ENCODE assay signal across 23 cellular contexts in the genomic region with DNA sequence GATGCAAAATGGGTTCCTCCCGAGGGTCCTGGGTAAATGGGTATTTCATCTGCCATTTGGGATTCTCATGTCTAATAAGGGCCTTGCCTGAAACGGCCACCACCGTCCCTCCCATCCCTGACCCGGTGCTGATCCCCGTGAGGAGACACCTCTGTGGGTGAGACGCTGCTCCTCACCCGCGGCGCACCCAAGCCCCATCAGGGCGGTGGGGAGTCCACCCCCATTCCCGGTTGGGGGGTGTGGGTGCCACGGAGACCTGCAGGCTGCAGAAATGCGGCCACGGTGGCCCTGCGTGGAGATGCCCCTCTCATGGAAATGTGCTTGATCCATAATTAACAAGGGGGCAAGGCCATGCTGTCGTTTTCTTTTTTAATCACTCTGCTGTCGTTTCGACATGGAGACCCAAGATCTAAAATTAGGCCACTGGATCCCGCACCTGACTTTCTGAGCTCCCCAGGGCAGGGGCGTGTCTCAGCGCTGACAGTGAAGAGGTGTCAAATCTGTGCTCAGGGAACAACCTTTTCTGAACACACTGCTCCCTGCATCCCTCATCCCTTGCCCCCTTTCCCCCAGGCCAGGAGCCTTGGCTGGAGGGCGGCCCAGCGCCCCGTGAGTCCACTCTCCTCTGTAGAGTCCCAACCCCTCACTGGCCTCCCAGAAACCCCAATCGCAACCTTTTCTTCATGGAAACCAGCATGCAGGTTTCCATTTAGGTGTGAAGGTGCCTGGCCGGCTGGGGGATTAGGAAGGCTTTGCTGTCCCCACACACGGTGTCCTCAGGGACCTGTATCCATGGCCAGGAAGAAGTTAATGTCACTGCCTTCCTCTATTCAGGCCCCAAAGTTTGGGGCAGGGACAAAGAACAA. TPM values are rescaled to one million over a fixed set of nuclear protein-coding genes. Genes with fewer than 3 reads are reported as not detected.
DNase-seq lines count a peak whose midpoint lies in the region; ATAC-seq, FAIRE-seq and TF ChIP-seq lines count a peak whose summit lies in the region.
"Had no signal": no experiment of that assay in that cellular context is flagged by ENCODE, and none has a peak within 500 bp of the region (broad histone marks: within the 10 kb centered on the region; RNA-seq: fewer than 3 reads in every experiment).

No MANE protein-coding gene starts in this region.

- no peak overlapping the region for H3K9ac ChIP-seq in kidney (ENCODE audit: low read length in 2 of 2)
- H3K9ac ChIP-seq in skeletal muscle tissue (ENCODE audit: low read depth in 1 of 3, low read length in 3 of 3): peak overlapping the region in 2 of 3 donors; percentile 42 to 74

- H3K9me3 ChIP-seq in Caco-2 (no peaks in the 10 kb centered on the region), heart left ventricle (no peaks in the 10 kb centered on the region), kidney (ENCODE audit: control insufficient read depth in 1 of 2, low read length in 2 of 2) (no peaks in the 10 kb centered on the region), skeletal muscle tissue (ENCODE audit: control insufficient read depth in 3 of 3, low read length in 3 of 3) (no peaks in the 10 kb centered on the region), uterus (no peaks in the 10 kb centered on the region)
- no peaks in the 10 kb centered on the region for H3K9me3 ChIP-seq in CD8-positive, alpha-beta memory T cell (ENCODE audit: low read length)

- BruUV-seq in Caco-2 (replicated peaks; lab: Mats Ljungman, UMichigan): no TSS peak

- H3K4me1 Mint-ChIP-seq in Caco-2 (ENCODE audit: low read depth, unreplicated experiment): peaks cover 5% of the 10 kb centered on the region
- H3K4me1 Mint-ChIP-seq in CD8-positive, alpha-beta memory T cell: no peaks in the 10 kb centered on the region

- no peaks in the 10 kb centered on the region for H3K27me3 ChIP-seq in Caco-2 (replicated peaks; ENCODE audit: control insufficient read depth, insufficient read depth, low read length)
- no peaks in the 10 kb centered on the region for H3K27me3 ChIP-seq in heart left ventricle
- no peaks in the 10 kb centered on the region for H3K27me3 ChIP-seq in skeletal muscle tissue (ENCODE audit: control insufficient read depth in 3 of 3, insufficient read depth in 3 of 3, low read length in 3 of 3)
- no peaks in the 10 kb centered on the region for H3K27me3 ChIP-seq in CD8-positive, alpha-beta memory T cell (ENCODE audit: insufficient read depth, low read length, poor library complexity, severe bottlenecking)
- no peaks in the 10 kb centered on the region for H3K27me3 ChIP-seq in uterus

- FAIRE-seq in kidney (lab: Jason Lieb, UNC): no peak
- FAIRE-seq: A204.1, GM12891, GM19239 had no signal

- H3K4me3 Mint-ChIP-seq in Caco-2 (ENCODE audit: unreplicated experiment): no peak overlapping the region
- H3K4me3 Mint-ChIP-seq in CD8-positive, alpha-beta memory T cell: no peak overlapping the region
- H3K4me3 Mint-ChIP-seq: CD4-positive, CD25-positive, alpha-beta regulatory T cell; IgD-negative memory B cell had no signal

- DNase-seq in Caco-2: no peak
- DNase-seq in heart left ventricle: peak in 3 of 5 donors; percentile 44 to 57 (median 51)
- DNase-seq in kidney: peak; percentile 65
- DNase-seq in CD8-positive, alpha-beta memory T cell: no peak
- no peak for DNase-seq in uterus
- DNase-seq: CD4-positive, CD25-positive, alpha-beta regulatory T cell; COR-L47; DMS153; NCI-H1105; NCI-H146; NCI-H2029; NCI-H2227 treated with DMSO at 0.1 percent for 48 hours; NCI-H510A treated with DMSO at 0.1 percent for 48 hours; NCI-H748 treated with DMSO at 0.1 percent for 48 hours; PC-9 had no signal

- intact Hi-C loops in Caco-2 (cut with micrococcal nuclease; ENCODE audit: unreplicated experiment): no loop called here
- intact Hi-C loops in heart left ventricle (cut with DNase I): loop anchor here in 1 of 10 donors (5.0 kb wide), 1 partner anchor 55 kb away; the partner anchor contains the start of gene RASD1
- intact Hi-C loops in kidney (cut with DNase I): no loop called here
- intact Hi-C loops in uterus (cut with DNase I; ENCODE audit: low total_unique reads): no loop called here

- H3K27me3 Mint-ChIP-seq in Caco-2 (ENCODE audit: insufficient read depth, unreplicated experiment): no peaks in the 10 kb centered on the region
- peaks cover 0 to 3% of the 10 kb centered on the region in 2 donors for H3K27me3 Mint-ChIP-seq in CD8-positive, alpha-beta memory T cell
- H3K27me3 Mint-ChIP-seq: CD4-positive, CD25-positive, alpha-beta regulatory T cell; IgD-negative memory B cell had no signal

- 76 to 83% (median 82%) methylated on average over 24 to 27 of the region's 27 CpGs for whole genome bisulfite sequencing in heart left ventricle, 4 donors

- CTCF ChIA-PET in Caco-2 (lab: Charles Lee): interaction anchor here (0.6 kb wide), 1 partner anchor 202 kb away, joined by 6 read pairs; no protein-coding TSS in a partner anchor
- CTCF ChIA-PET in CD8-positive, alpha-beta memory T cell (lab: Charles Lee): no interaction called here

- H3K9me3 Mint-ChIP-seq in Caco-2 (ENCODE audit: unreplicated experiment): no peaks in the 10 kb centered on the region
- no peaks in the 10 kb centered on the region for H3K9me3 Mint-ChIP-seq in CD8-positive, alpha-beta memory T cell
- H3K9me3 Mint-ChIP-seq: CD4-positive, CD25-positive, alpha-beta regulatory T cell; IgD-negative memory B cell had no signal

- H3K4me3 ChIP-seq in Caco-2 (ENCODE audit: low read depth, low read length) (no peak overlapping the region), heart left ventricle (no peak overlapping the region), kidney (ENCODE audit: low read length in 2 of 2) (no peak overlapping the region), skeletal muscle tissue (ENCODE audit: low read length in 3 of 3) (peak overlapping the region in 1 of 3 donors; percentile 45), uterus (no peak overlapping the region)
- no peak overlapping the region for H3K4me3 ChIP-seq in CD8-positive, alpha-beta memory T cell (ENCODE audit: low read length)
- H3K4me3 ChIP-seq: PC-9 had no signal

- peak overlapping the region; percentile 45 for H3K27ac Mint-ChIP-seq in Caco-2 (ENCODE audit: unreplicated experiment)
- H3K27ac Mint-ChIP-seq in CD8-positive, alpha-beta memory T cell: peak overlapping the region in 1 of 8 donors; percentile 47
- H3K27ac Mint-ChIP-seq: CD4-positive, CD25-positive, alpha-beta regulatory T cell; IgD-negative memory B cell had no signal

- no peaks in the 10 kb centered on the region for H3K36me3 ChIP-seq in Caco-2 (ENCODE audit: control insufficient read depth, insufficient read depth, low read length)
- no peaks in the 10 kb centered on the region for H3K36me3 ChIP-seq in heart left ventricle
- H3K36me3 ChIP-seq in kidney (ENCODE audit: control insufficient read depth in 1 of 2, insufficient read depth in 2 of 2, low read length in 2 of 2): no peaks in the 10 kb centered on the region
- H3K36me3 ChIP-seq in skeletal muscle tissue (ENCODE audit: control insufficient read depth in 3 of 3, insufficient read depth in 3 of 3, low read length in 3 of 3): no peaks in the 10 kb centered on the region
- no peaks in the 10 kb centered on the region for H3K36me3 ChIP-seq in CD8-positive, alpha-beta memory T cell (ENCODE audit: insufficient read depth, low read length)
- H3K36me3 ChIP-seq in uterus: no peaks in the 10 kb centered on the region

- peak overlapping the region; percentile 59 to 90 (median 81) for H3K27ac ChIP-seq in heart left ventricle
- H3K27ac ChIP-seq in kidney (ENCODE audit: low read depth in 2 of 2, low read length in 2 of 2): no peak overlapping the region
- peak overlapping the region; percentile 71 for H3K27ac ChIP-seq in skeletal muscle tissue (ENCODE audit: low read depth, low read length)
- H3K27ac ChIP-seq in CD8-positive, alpha-beta memory T cell (ENCODE audit: low read depth, low read length): no peak overlapping the region
- no peak overlapping the region for H3K27ac ChIP-seq in uterus
- H3K27ac ChIP-seq: PC-9 had no signal

- ATAC-seq in heart left ventricle: peak in 2 of 4 donors; percentile 22 to 37
- no peak for ATAC-seq in HG03442 (IDR thresholded peaks at IDR 0.05; ENCODE audit: unreplicated experiment)

- no peaks in the 10 kb centered on the region for H3K36me3 Mint-ChIP-seq in Caco-2 (ENCODE audit: insufficient read depth, unreplicated experiment)
- no peaks in the 10 kb centered on the region for H3K36me3 Mint-ChIP-seq in CD8-positive, alpha-beta memory T cell

- H3K4me1 ChIP-seq in Caco-2 (peaks cover 10% of the 10 kb centered on the region; the same call in 1 of the 2 replicates), heart left ventricle (peaks cover 0 to 61% (median 23%) of the 10 kb centered on the region in 12 donors), kidney (ENCODE audit: control insufficient read depth in 1 of 2, insufficient read depth in 1 of 2, low read depth in 1 of 2, low read length in 2 of 2) (no peaks in the 10 kb centered on the region), skeletal muscle tissue (ENCODE audit: control insufficient read depth in 3 of 3, insufficient read depth in 3 of 3, low read length in 3 of 3) (peaks cover 15 to 29% (median 27%) of the 10 kb centered on the region in 3 donors), uterus (no peaks in the 10 kb centered on the region)
- no peaks in the 10 kb centered on the region for H3K4me1 ChIP-seq in CD8-positive, alpha-beta memory T cell (ENCODE audit: insufficient read depth, low read length)

- TF ChIP-seq CTCF in Caco-2 (IDR thresholded peaks at IDR 0.05; ENCODE audit: insufficient read depth in 1 of 2, low read depth in 1 of 2, low read length in 1 of 2, severe bottlenecking in 1 of 2, unreplicated experiment in 1 of 2) (no peak), heart left ventricle (IDR thresholded peaks at IDR 0.05) (no peak), kidney (IDR thresholded peaks at IDR 0.05; ENCODE audit: borderline replicate concordance, extremely low read depth, insufficient read depth) (no peak), uterus (IDR thresholded peaks at IDR 0.05) (no peak)

- POLR2A ChIA-PET in Caco-2 (lab: Charles Lee): no interaction called here
- POLR2A ChIA-PET in CD8-positive, alpha-beta memory T cell (lab: Charles Lee): no interaction called here

- TF ChIP-seq POLR2A in heart left ventricle (IDR thresholded peaks at IDR 0.05) (no peak), uterus (IDR thresholded peaks at IDR 0.05) (no peak)

RNA-seq across cellular contexts. Expression of gene PEMT, which starts 38.9 kb away (rescaled TPM):
- total RNA-seq in Caco-2 (2022) (29.5 and 32.1 TPM in 2 replicates), heart left ventricle (10 to 100 TPM; 15.7 to 41.0 (median 25.4) TPM), kidney (36.8 TPM), skeletal muscle tissue (32.4 TPM), uterus (10 to 100 TPM; 26.3 to 61.7 (median 32.2) TPM)
- polyA plus RNA-seq in heart left ventricle (10 to 100 TPM; 25.0 to 42.2 TPM), kidney (ENCODE audit: insufficient read depth, low read depth, low replicate concordance) (52.1 TPM)
- 10 to 100 TPM; 31.9 to 42.1 TPM for total RNA-seq in CD8-positive, alpha-beta memory T cell
- 34.6 TPM for polyA plus RNA-seq in CD8-positive, alpha-beta memory T cell

RNA-seq across cellular contexts. Expression of gene RASD1, which starts 56.4 kb away (rescaled TPM):
- total RNA-seq in Caco-2 (2022): 11.0 and 14.8 TPM in 2 replicates
- total RNA-seq in heart left ventricle: 10 to 100 TPM in 6 of 9 donors, 1 to 10 TPM in 3; 1.5 to 43.5 (median 16.2) TPM
- 10 to 100 TPM; 18.4 to 79.2 TPM for polyA plus RNA-seq in heart left ventricle
- total RNA-seq in kidney: 147 TPM
- polyA plus RNA-seq in kidney (ENCODE audit: insufficient read depth, low read depth, low replicate concordance): 103 TPM
- 4.2 TPM for total RNA-seq in skeletal muscle tissue
- 1 to 10 TPM; 1.0 to 1.1 TPM for total RNA-seq in CD8-positive, alpha-beta memory T cell
- 1.0 TPM for polyA plus RNA-seq in CD8-positive, alpha-beta memory T cell
- total RNA-seq in uterus: 10 to 100 TPM in 1 of 4 donors, 1 to 10 TPM in 2, under 1 TPM in 1; 0.59 to 12.7 (median 7.4) TPM
- total RNA-seq: G401, H4 had no signal

Comparison
In these comparisons a context has a peak if more than half of its experiments do, and no peak if none do; other contexts are left out.
1. DNase-seq: peak in heart left ventricle (3 of 5) and kidney (single experiment); none in Caco-2 (0 of 2), CD8-positive, alpha-beta memory T cell (0 of 5) and uterus (0 of 2).
2. H3K27ac ChIP-seq: peak in heart left ventricle (12 of 12) and skeletal muscle tissue (single experiment); none in kidney (0 of 2), CD8-positive, alpha-beta memory T cell (single experiment) and uterus (0 of 2).
3. H3K9ac ChIP-seq: peak in skeletal muscle tissue (2 of 3); none in kidney (0 of 2).